ENCODE assay signal across 11 cellular contexts in genomic region chr3:109337393-109337792, GRCh38. TPM values are rescaled to one million over a fixed set of nuclear protein-coding genes. Genes with fewer than 3 reads are reported as not detected.
A peak's percentile ranks its signal among the peaks of the same experiment; 100 is the strongest.
DNase-seq lines count a peak whose midpoint lies in the region; ATAC-seq and TF ChIP-seq lines count a peak whose summit lies in the region.
"Had no signal": no experiment of that assay in that cellular context is flagged by ENCODE, and none has a peak within 500 bp of the region (broad histone marks: within the 10 kb centered on the region; RNA-seq: fewer than 3 reads in every experiment).

Gene DPPA4, minus strand, starts transcription at chr3:109337546. Its CDS starts 29 bp downstream, at chr3:109337517.

- H3K4me1 Mint-ChIP-seq in endodermal cell (peaks cover 36% of the 10 kb centered on the region), natural killer cell (peaks cover 14 to 17% of the 10 kb centered on the region in 2 donors)

- no peaks in the 10 kb centered on the region for H3K27me3 Mint-ChIP-seq in endodermal cell (ENCODE audit: insufficient read depth)
- peaks cover 20 to 26% of the 10 kb centered on the region in 2 donors for H3K27me3 Mint-ChIP-seq in natural killer cell (ENCODE audit: low read depth in 2 of 2)

- no peak within 1 kb of the TSS for H3K27ac ChIP-seq in right cardiac atrium (ENCODE audit: low read length)
- H3K27ac ChIP-seq in endodermal cell (ENCODE audit: low read depth, low read length), result peak within 1 kb of the TSS; percentile 89

- H3K9ac ChIP-seq in endodermal cell (ENCODE audit: extremely low read depth, low read length, poor library complexity, severe bottlenecking), result peak within 1 kb of the TSS; percentile 94

- H3K4me3 Mint-ChIP-seq in endodermal cell (peak within 1 kb of the TSS; percentile 92), natural killer cell (peak within 1 kb of the TSS; percentile 92)

- intact Hi-C loops in right cardiac atrium (cut with DNase I) (no loop called here), cardiac septum (cut with DNase I) (no loop called here), natural killer cell (cut with micrococcal nuclease) (no loop called here)

- H3K36me3 ChIP-seq in endodermal cell (ENCODE audit: control insufficient read depth, insufficient read depth, low read length), result peaks cover 18% of the 10 kb centered on the region
- H3K36me3 ChIP-seq: MG63 had no signal

- H3K27me3 ChIP-seq in right cardiac atrium (ENCODE audit: control insufficient read depth, insufficient read depth) (no peaks in the 10 kb centered on the region), endodermal cell (ENCODE audit: control insufficient read depth, insufficient read depth, low read length, poor library complexity, severe bottlenecking) (no peaks in the 10 kb centered on the region)
- H3K27me3 ChIP-seq: MG63 had no signal

- H3K4me1 ChIP-seq in right cardiac atrium (ENCODE audit: control insufficient read depth, insufficient read depth, low read length) (no peaks in the 10 kb centered on the region), endodermal cell (ENCODE audit: control insufficient read depth, insufficient read depth, low read length) (no peaks in the 10 kb centered on the region)

- TF ChIP-seq CTCF in endodermal cell (conservative IDR thresholded peaks at IDR 0.05), result no peak
- TF ChIP-seq CTCF in natural killer cell (IDR thresholded peaks at IDR 0.05), result no peak

- peaks cover 36% of the 10 kb centered on the region for H3K36me3 Mint-ChIP-seq in endodermal cell (ENCODE audit: low read depth)
- no peaks in the 10 kb centered on the region for H3K36me3 Mint-ChIP-seq in natural killer cell

- H3K4me3 ChIP-seq in right cardiac atrium (ENCODE audit: low read length) (peak within 1 kb of the TSS; percentile 40), endodermal cell (ENCODE audit: low read length) (peak within 1 kb of the TSS; percentile 95)
- H3K4me3 ChIP-seq: MG63 had no signal

- H3K9me3 ChIP-seq in right cardiac atrium (ENCODE audit: control insufficient read depth, low read length) (no peaks in the 10 kb centered on the region), endodermal cell (ENCODE audit: control insufficient read depth, low read length) (no peaks in the 10 kb centered on the region)
- H3K9me3 ChIP-seq: MG63 had no signal

- DNase-seq in right cardiac atrium, result no peak
- DNase-seq in cardiac septum (ENCODE audit: low spot score), result no peak
- DNase-seq in endodermal cell, result peak; percentile 87
- no peak for DNase-seq in natural killer cell
- DNase-seq in NOMO-1 (lab: John Stamatoyannopoulos, UW; ENCODE audit: unreplicated experiment in 2 of 2), result no peak
- no peak for DNase-seq in DMS153 treated with DMSO at 0.1 percent for 48 hours (lab: John Stamatoyannopoulos, UW; ENCODE audit: unreplicated experiment)
- DNase-seq: foreskin melanocyte; MG63; stimulated activated CD4-positive, alpha-beta T cell treated with anti-CD3 and anti-CD28 coated beads, Interleukin-2, amount 100 ng/mL, for 24 hours had no signal

- 50% methylated on average over 5 of the region's 5 CpGs for WGBS in right cardiac atrium
- 5% methylated on average over 5 of the region's 5 CpGs; no CpG with 5 or more reads in 1 of the 2 experiments for WGBS in endodermal cell (ENCODE audit: insufficient coverage in 1 of 2, insufficient read length in 1 of 2), 2 experiments

- no peak for ATAC-seq in right cardiac atrium
- no peak for ATAC-seq in natural killer cell
- ATAC-seq in GM19328 (IDR thresholded peaks at IDR 0.05; ENCODE audit: unreplicated experiment), result no peak
- no peak for ATAC-seq in HG03175 (IDR thresholded peaks at IDR 0.05; ENCODE audit: unreplicated experiment)

- H3K9me3 Mint-ChIP-seq in endodermal cell (no peaks in the 10 kb centered on the region), natural killer cell (no peaks in the 10 kb centered on the region)

- H3K27ac Mint-ChIP-seq in endodermal cell (peak within 1 kb of the TSS; percentile 96), natural killer cell (peak within 1 kb of the TSS in 1 of 2 donors; percentile 73)

RNA-seq across cellular contexts. Expression of gene DPPA4, which starts in this region (rescaled TPM):
- total RNA-seq in right cardiac atrium (under 1 TPM in 1 of 4 donors, not detected in 3; 0.67 TPM), cardiac septum (not detected), endodermal cell (100 to 1,000 TPM; 132 to 284 TPM), natural killer cell (1 to 10 TPM; 1.2 to 2.3 (median 1.8) TPM)
- not detected for polyA plus RNA-seq in right cardiac atrium
- polyA plus RNA-seq in endodermal cell (2013, experiment 1 of 2), result 159 TPM
- 126 TPM for polyA plus RNA-seq in endodermal cell (2013, experiment 2 of 2)

Comparison
In these comparisons a context has a peak if more than half of its experiments do, and no peak if none do; other contexts are left out.
1. RNA of gene DPPA4 (total RNA-seq): 132 to 284 TPM in endodermal cell; 1.2 to 2.3 TPM in natural killer cell, 0.67 TPM in right cardiac atrium and not detected in cardiac septum (single experiment); every median in the first group is over 10 times any median in the second.